In the genomic region with DNA sequence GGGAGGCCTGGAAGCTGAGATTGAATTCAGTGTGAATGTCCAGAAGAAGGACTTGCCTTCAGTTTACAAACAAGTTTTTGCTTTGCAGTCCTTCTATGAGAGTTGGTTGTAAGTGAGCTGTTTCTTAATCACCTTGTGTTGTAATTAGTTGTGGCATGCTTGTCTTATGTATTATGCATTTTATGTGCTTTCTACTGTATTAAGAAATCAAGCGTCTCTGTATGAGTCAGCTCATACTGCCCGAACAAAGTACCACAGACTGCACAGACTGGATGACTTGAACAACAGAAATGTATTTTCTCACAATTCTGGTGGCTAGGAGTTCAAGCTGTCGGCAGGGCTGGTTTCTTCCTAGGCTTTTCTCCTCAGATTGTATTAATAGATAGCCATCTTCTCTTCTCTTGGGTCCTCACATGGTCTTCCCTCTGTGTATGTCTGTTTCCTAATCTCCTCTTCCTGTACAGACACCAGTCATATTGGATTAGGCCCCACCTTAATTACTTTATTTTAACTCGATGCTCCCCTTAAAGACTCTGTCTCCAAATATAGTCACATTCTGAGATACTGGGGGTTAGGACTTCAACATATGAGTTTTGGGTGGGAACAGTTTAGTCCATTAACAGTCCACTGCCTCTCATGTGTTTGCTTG, we compare ENCODE assay signal across 13 cellular contexts.
A peak's percentile ranks its signal among the peaks of the same experiment; 100 is the strongest.
DNase-seq lines count a peak whose midpoint lies in the region; ATAC-seq, FAIRE-seq and TF ChIP-seq lines count a peak whose summit lies in the region.
"Had no signal": no experiment of that assay in that cellular context is flagged by ENCODE, and none has a peak within 500 bp of the region (broad histone marks: within the 10 kb centered on the region; RNA-seq: fewer than 3 reads in every experiment).

No MANE protein-coding gene starts in this region.

- H3K36me3 Mint-ChIP-seq in astrocyte (ENCODE audit: low read depth, unreplicated experiment): peaks cover 7% of the 10 kb centered on the region
- no peaks in the 10 kb centered on the region for H3K36me3 Mint-ChIP-seq in CD8-positive, alpha-beta memory T cell
- H3K36me3 Mint-ChIP-seq: activated naive CD8-positive, alpha-beta T cell had no signal

- POLR2A ChIA-PET in A673 (lab: Charles Lee; ENCODE audit: low non-redundant PET): no interaction called here
- POLR2A ChIA-PET in CD8-positive, alpha-beta memory T cell (lab: Charles Lee): no interaction called here

- H3K9me3 Mint-ChIP-seq in astrocyte (ENCODE audit: unreplicated experiment): no peaks in the 10 kb centered on the region
- peaks cover 0 to 7% (median 5%) of the 10 kb centered on the region in 5 donors for H3K9me3 Mint-ChIP-seq in CD8-positive, alpha-beta memory T cell

- H3K27me3 ChIP-seq in A673 (replicated peaks; ENCODE audit: insufficient read depth, low read depth, low read length, poor library complexity) (no peaks in the 10 kb centered on the region), astrocyte (ENCODE audit: insufficient read depth, low read length) (no peaks in the 10 kb centered on the region), kidney epithelial cell (ENCODE audit: control insufficient read depth, insufficient read depth, low read length) (no peaks in the 10 kb centered on the region)
- no peaks in the 10 kb centered on the region for H3K27me3 ChIP-seq in CD8-positive, alpha-beta memory T cell (ENCODE audit: insufficient read depth, low read length, poor library complexity, severe bottlenecking)

- H3K36me3 ChIP-seq in A673 (ENCODE audit: insufficient read depth, low read length, poor library complexity, severe bottlenecking) (no peaks in the 10 kb centered on the region), astrocyte (ENCODE audit: insufficient read depth, low read length) (no peaks in the 10 kb centered on the region), kidney epithelial cell (ENCODE audit: control insufficient read depth, insufficient read depth, low read length) (no peaks in the 10 kb centered on the region)
- no peaks in the 10 kb centered on the region for H3K36me3 ChIP-seq in CD8-positive, alpha-beta memory T cell (ENCODE audit: insufficient read depth, low read length)

- H3K27me3 Mint-ChIP-seq in astrocyte (ENCODE audit: low read depth, unreplicated experiment): no peaks in the 10 kb centered on the region
- H3K27me3 Mint-ChIP-seq in CD8-positive, alpha-beta memory T cell: no peaks in the 10 kb centered on the region
- H3K27me3 Mint-ChIP-seq: activated CD4-positive, alpha-beta T cell treated with anti-CD3 and anti-CD28 coated beads for 36 hours; activated naive CD8-positive, alpha-beta T cell had no signal

- H3K4me1 ChIP-seq in A673 (ENCODE audit: insufficient read depth, low read length, poor library complexity, severe bottlenecking) (peaks cover 54% of the 10 kb centered on the region), astrocyte (ENCODE audit: insufficient read depth, low read length) (peaks cover 4% of the 10 kb centered on the region)
- H3K4me1 ChIP-seq in CD8-positive, alpha-beta memory T cell (ENCODE audit: insufficient read depth, low read length): no peaks in the 10 kb centered on the region

- FAIRE-seq in astrocyte (lab: Jason Lieb, UNC): peak; percentile 88

- peak overlapping the region; percentile 33 for H3K27ac ChIP-seq in A673 (ENCODE audit: low read depth, low read length, poor library complexity, severe bottlenecking)
- H3K27ac ChIP-seq in astrocyte (ENCODE audit: low read depth, low read length): no peak overlapping the region
- H3K27ac ChIP-seq in CD8-positive, alpha-beta memory T cell (ENCODE audit: low read depth, low read length): no peak overlapping the region

- no TSS peak for BruUV-seq in A673 (replicated peaks; lab: Mats Ljungman, UMichigan)

- H3K79me2 ChIP-seq in astrocyte (ENCODE audit: insufficient read depth, low read length): no peaks in the 10 kb centered on the region

- no peak overlapping the region for H2AFZ ChIP-seq in astrocyte (ENCODE audit: low read depth, low read length)

- H3K4me3 ChIP-seq in A673 (ENCODE audit: low read depth, low read length, poor library complexity, severe bottlenecking): no peak overlapping the region
- no peak overlapping the region for H3K4me3 ChIP-seq in astrocyte (ENCODE audit: insufficient read depth, low read depth, low read length)
- no peak overlapping the region for H3K4me3 ChIP-seq in kidney epithelial cell (ENCODE audit: low read depth, low read length)
- no peak overlapping the region for H3K4me3 ChIP-seq in CD8-positive, alpha-beta memory T cell (ENCODE audit: low read length)

- no peak overlapping the region for H3K9ac ChIP-seq in astrocyte (ENCODE audit: low read length)

- peak overlapping the region; percentile 7 for H3K4me2 ChIP-seq in astrocyte (ENCODE audit: low read length)

- CTCF ChIA-PET in A673 (lab: Charles Lee): no interaction called here
- CTCF ChIA-PET in CD8-positive, alpha-beta memory T cell (lab: Charles Lee): no interaction called here

- TF ChIP-seq CTCF in A673 (conservative IDR thresholded peaks at IDR 0.05; ENCODE audit: low read depth, low read length) (no peak), astrocyte (IDR thresholded peaks at IDR 0.05; ENCODE audit: insufficient read depth, low read depth, low read length) (no peak), kidney epithelial cell (IDR thresholded peaks at IDR 0.05; ENCODE audit: insufficient read depth, low read length, poor library complexity, severe bottlenecking) (no peak)

- no peak overlapping the region for H3K4me3 Mint-ChIP-seq in astrocyte (ENCODE audit: unreplicated experiment)
- H3K4me3 Mint-ChIP-seq in CD8-positive, alpha-beta memory T cell: no peak overlapping the region
- H3K4me3 Mint-ChIP-seq: activated CD4-positive, alpha-beta T cell treated with anti-CD3 and anti-CD28 coated beads for 36 hours; activated naive CD8-positive, alpha-beta T cell had no signal

- H4K20me1 ChIP-seq in astrocyte (ENCODE audit: insufficient read depth, low read length): no peaks in the 10 kb centered on the region

- H3K4me1 Mint-ChIP-seq in astrocyte (ENCODE audit: low read depth, unreplicated experiment): peaks cover 22% of the 10 kb centered on the region
- no peaks in the 10 kb centered on the region for H3K4me1 Mint-ChIP-seq in CD8-positive, alpha-beta memory T cell
- H3K4me1 Mint-ChIP-seq: activated CD4-positive, alpha-beta T cell treated with anti-CD3 and anti-CD28 coated beads for 36 hours had no signal

- no peak for ATAC-seq in HG03520 (IDR thresholded peaks at IDR 0.05; ENCODE audit: unreplicated experiment)
- ATAC-seq: activated CD4-positive, alpha-beta T cell treated with anti-CD3 and anti-CD28 coated beads for 36 hours; left lobe of liver had no signal

- intact Hi-C loops in A673 (cut with micrococcal nuclease; ENCODE audit: unreplicated experiment): loop anchor here (2.0 kb wide), 1 partner anchor 71 kb away; no protein-coding TSS in a partner anchor

- DNase-seq in A673 (ENCODE audit: low spot score): peak; percentile 65
- peak; percentile 92 for DNase-seq in HT1080 (ENCODE audit: low read depth)
- peak; percentile 89 for DNase-seq in astrocyte (ENCODE audit: low read depth)
- peak; percentile 31 for DNase-seq in kidney epithelial cell (ENCODE audit: low read depth)
- no peak for DNase-seq in CD8-positive, alpha-beta memory T cell
- no peak for DNase-seq in activated CD4-positive, CD25-positive, alpha-beta regulatory T cell treated with anti-CD3 and anti-CD28 coated beads, Interleukin-2, amount 50 U/mL, for 72 hours
- no peak for DNase-seq in KG1 (lab: John Stamatoyannopoulos, UW)
- DNase-seq: ACHN; activated CD4-positive, alpha-beta T cell treated with anti-CD3 and anti-CD28 coated beads for 36 hours; NCI-H1436 treated with DMSO at 0.1 percent for 48 hours had no signal

- peak overlapping the region; percentile 82 for H3K27ac Mint-ChIP-seq in astrocyte (ENCODE audit: unreplicated experiment)
- no peak overlapping the region for H3K27ac Mint-ChIP-seq in CD8-positive, alpha-beta memory T cell
- H3K27ac Mint-ChIP-seq: activated CD4-positive, alpha-beta T cell treated with anti-CD3 and anti-CD28 coated beads for 36 hours; activated naive CD8-positive, alpha-beta T cell had no signal

- no peaks in the 10 kb centered on the region for H3K9me3 ChIP-seq in A673 (ENCODE audit: low read depth, low read length, poor library complexity, severe bottlenecking)
- no peaks in the 10 kb centered on the region for H3K9me3 ChIP-seq in astrocyte (ENCODE audit: insufficient read depth, low read depth, low read length)
- H3K9me3 ChIP-seq in CD8-positive, alpha-beta memory T cell (ENCODE audit: low read length): no peaks in the 10 kb centered on the region

Comparison
In these comparisons a context has a peak if more than half of its experiments do, and no peak if none do; other contexts are left out.
1. DNase-seq: peak in A673 (single experiment), HT1080 (single experiment), astrocyte (single experiment) and kidney epithelial cell (single experiment); none in CD8-positive, alpha-beta memory T cell (0 of 5), activated CD4-positive, CD25-positive, alpha-beta regulatory T cell treated with anti-CD3 and anti-CD28 coated beads, Interleukin-2, amount 50 U/mL, for 72 hours (single experiment) and KG1 (single experiment).